8 cellular contexts compared by ENCODE assay signal in genomic region chr6:33118525-33119123, GRCh38. TPM values are rescaled to one million over a fixed set of nuclear protein-coding genes. Genes with fewer than 3 reads are reported as not detected.
DNase-seq lines count a peak whose midpoint lies in the region; ATAC-seq and TF ChIP-seq lines count a peak whose summit lies in the region.

No MANE protein-coding gene starts in this region.

- no peak overlapping the region for H4K91ac ChIP-seq in mesenchymal stem cell (ENCODE audit: low read length)

- H3K36me3 ChIP-seq in HUES64 (ENCODE audit: insufficient read depth, low read length): peaks cover 13% of the 10 kb centered on the region
- H3K36me3 ChIP-seq in OCI-LY7 (ENCODE audit: insufficient read depth, low read length): no peaks in the 10 kb centered on the region
- no peaks in the 10 kb centered on the region for H3K36me3 ChIP-seq in mesenchymal stem cell (ENCODE audit: control insufficient read depth in 1 of 2, insufficient read depth in 2 of 2, low read depth in 1 of 2, low read length in 2 of 2)

- intact Hi-C loops in OCI-LY7 (cut with micrococcal nuclease; ENCODE audit: unreplicated experiment): no loop called here
- intact Hi-C loops in posterior cingulate gyrus (cut with DNase I): loop anchor here (1.0 kb wide), 1 partner anchor 130 kb away; no protein-coding TSS in a partner anchor

- peak overlapping the region; percentile 96 for H3K9ac ChIP-seq in HUES64 (ENCODE audit: low read depth, low read length)
- no peak overlapping the region for H3K9ac ChIP-seq in mesenchymal stem cell (ENCODE audit: low read length)

- peak overlapping the region; percentile 80 for H3K4me3 ChIP-seq in HUES64 (ENCODE audit: low read length)
- no peak overlapping the region for H3K4me3 ChIP-seq in OCI-LY7 (ENCODE audit: low read depth, low read length, poor library complexity, severe bottlenecking)
- no peak overlapping the region for H3K4me3 ChIP-seq in mesenchymal stem cell (ENCODE audit: insufficient read depth in 1 of 2, low read depth in 1 of 2, low read length in 2 of 2)

- H3K23ac ChIP-seq in mesenchymal stem cell (ENCODE audit: low read length in 2 of 2): no peak overlapping the region

- H3K4ac ChIP-seq in mesenchymal stem cell (ENCODE audit: low read depth in 1 of 2, low read length in 2 of 2): no peak overlapping the region

- no peak overlapping the region for H2BK12ac ChIP-seq in mesenchymal stem cell (ENCODE audit: low read length in 2 of 2)

- H3K9me3 ChIP-seq in HUES64 (ENCODE audit: insufficient read depth, low read depth, low read length) (peaks cover 13% of the 10 kb centered on the region), OCI-LY7 (ENCODE audit: low read length) (peaks cover 4% of the 10 kb centered on the region; the same call in 1 of the 2 replicates), mesenchymal stem cell (ENCODE audit: control insufficient read depth, low read length) (no peaks in the 10 kb centered on the region)

- ATAC-seq in GM18520 (IDR thresholded peaks at IDR 0.05; ENCODE audit: unreplicated experiment): no peak

- peaks cover 12% of the 10 kb centered on the region; the same call in 1 of the 2 replicates for H3K27me3 ChIP-seq in HUES64 (ENCODE audit: insufficient read depth, low read length)
- H3K27me3 ChIP-seq in mesenchymal stem cell (ENCODE audit: control insufficient read depth in 1 of 2, insufficient read depth in 1 of 2, low read length in 2 of 2): peaks cover 60 to 72% of the 10 kb centered on the region in 2 experiments

- H4K20me1 ChIP-seq in OCI-LY7 (ENCODE audit: insufficient read depth, low read length): no peaks in the 10 kb centered on the region

- H3K9me2 ChIP-seq in OCI-LY7 (ENCODE audit: insufficient read depth, low read length): no peaks in the 10 kb centered on the region

- CTCF ChIA-PET in OCI-LY7 (lab: Charles Lee; ENCODE audit: unreplicated experiment): interaction anchor here (0.5 kb wide), 1 partner anchor 91 kb away, joined by 3 read pairs; no protein-coding TSS in a partner anchor

- WGBS in HUES64: 0% methylated on average over 3 of the region's 3 CpGs
- no CpG with 5 or more reads among the region's 3 CpGs for WGBS in mesenchymal stem cell

- BruUV-seq in OCI-LY7 (replicated peaks; lab: Mats Ljungman, UMichigan): no TSS peak

- H3K4me2 ChIP-seq in OCI-LY7 (ENCODE audit: low read length): peak overlapping the region; percentile 10; the same call in 1 of the 2 replicates
- no peak overlapping the region for H3K4me2 ChIP-seq in mesenchymal stem cell (ENCODE audit: low read length, poor library complexity, severe bottlenecking)

- H2BK15ac ChIP-seq in mesenchymal stem cell (ENCODE audit: low read depth, poor library complexity, severe bottlenecking): no peak overlapping the region

- H3K14ac ChIP-seq in mesenchymal stem cell (ENCODE audit: low read length in 2 of 2): no peak overlapping the region

- no peaks in the 10 kb centered on the region for H3K79me2 ChIP-seq in OCI-LY7 (ENCODE audit: insufficient read depth, low read depth, low read length)

- H2AFZ ChIP-seq in OCI-LY7 (ENCODE audit: low read length) (no peak overlapping the region), mesenchymal stem cell (ENCODE audit: low read depth, low read length) (no peak overlapping the region)

- no peak overlapping the region for H2BK5ac ChIP-seq in mesenchymal stem cell (ENCODE audit: low read depth, low read length, poor library complexity, severe bottlenecking)

- no peak overlapping the region for H2BK120ac ChIP-seq in mesenchymal stem cell (ENCODE audit: low read depth, low read length)

- no peak overlapping the region for H3K18ac ChIP-seq in mesenchymal stem cell (ENCODE audit: low read depth in 1 of 2, low read length in 2 of 2)

- no peak overlapping the region for H2AK5ac ChIP-seq in mesenchymal stem cell (ENCODE audit: low read length, severe bottlenecking)

- H3K27ac ChIP-seq in HUES64 (ENCODE audit: low read depth, low read length) (peak overlapping the region; percentile 98), OCI-LY7 (ENCODE audit: low read depth, low read length, poor library complexity, severe bottlenecking) (no peak overlapping the region), mesenchymal stem cell (ENCODE audit: low read length, poor library complexity, severe bottlenecking) (no peak overlapping the region)

- peak; percentile 94 for TF ChIP-seq CTCF in OCI-LY7 (conservative IDR thresholded peaks at IDR 0.05; ENCODE audit: low read length)

- no peaks in the 10 kb centered on the region for H3K79me1 ChIP-seq in mesenchymal stem cell (replicated peaks; ENCODE audit: low read length, poor library complexity, severe bottlenecking)

- DNase-seq in DMS53 treated with DMSO at 0.1 percent for 48 hours (lab: John Stamatoyannopoulos, UW; ENCODE audit: unreplicated experiment): peak; percentile 78
- DNase-seq in OCI-LY7 (ENCODE audit: low spot score): peak; percentile 78
- DNase-seq in dermis blood vessel endothelial cell: peak; percentile 72
- peak; percentile 60 for DNase-seq in mesenchymal stem cell
- no peak for DNase-seq in middle frontal gyrus (ENCODE audit: extremely low spot score, low spot score)
- DNase-seq in posterior cingulate gyrus: no peak

- POLR2A ChIA-PET in OCI-LY7 (lab: Charles Lee): no interaction called here

- no peak overlapping the region for H4K8ac ChIP-seq in mesenchymal stem cell (ENCODE audit: low read length)

- H3K4me1 ChIP-seq in HUES64 (ENCODE audit: insufficient read depth, low read length) (peaks cover 36% of the 10 kb centered on the region), OCI-LY7 (ENCODE audit: insufficient read depth, low read length, poor library complexity, severe bottlenecking) (peaks cover 25% of the 10 kb centered on the region), mesenchymal stem cell (ENCODE audit: control insufficient read depth, insufficient read depth, low read depth, low read length) (peaks cover 4% of the 10 kb centered on the region)

RNA-seq across cellular contexts. Expression of gene HLA-DPB1, which starts 42.8 kb away (rescaled TPM):
- 7.6 TPM for polyA plus RNA-seq in HUES64 (2013, experiment 1 of 2)
- 7.6 TPM for polyA plus RNA-seq in HUES64 (2013, experiment 2 of 2)
- 117 and 139 TPM in 2 replicates for total RNA-seq in OCI-LY7 (2014; rRNA removed; shearing (Covaris generic))
- total RNA-seq in OCI-LY7 (2022): 74.5 and 78.5 TPM in 2 replicates
- total RNA-seq in dermis blood vessel endothelial cell: 1.4 and 22.4 TPM in 2 replicates
- 10.6 TPM for polyA plus RNA-seq in mesenchymal stem cell (2013, experiment 1 of 2)
- polyA plus RNA-seq in mesenchymal stem cell (2013, experiment 2 of 2): 8.7 TPM

RNA-seq across cellular contexts. Expression of gene HLA-DPA1, which starts 45.2 kb away (rescaled TPM):
- polyA plus RNA-seq in HUES64 (2013, experiment 1 of 2): 3.0 TPM
- 1.7 TPM for polyA plus RNA-seq in HUES64 (2013, experiment 2 of 2)
- total RNA-seq in OCI-LY7 (2014; rRNA removed; shearing (Covaris generic)): 306 and 388 TPM in 2 replicates
- total RNA-seq in OCI-LY7 (2022) (253 and 256 TPM in 2 replicates), dermis blood vessel endothelial cell (0.34 and 17.4 TPM in 2 replicates)
- 3.1 TPM for polyA plus RNA-seq in mesenchymal stem cell (2013, experiment 1 of 2)
- polyA plus RNA-seq in mesenchymal stem cell (2013, experiment 2 of 2): 2.4 TPM

Comparison
In these comparisons a context has a peak if more than half of its experiments do, and no peak if none do; other contexts are left out.
1. DNase-seq: peak in DMS53 treated with DMSO at 0.1 percent for 48 hours (single experiment), OCI-LY7 (single experiment), dermis blood vessel endothelial cell (single experiment) and mesenchymal stem cell (single experiment); none in middle frontal gyrus (single experiment) and posterior cingulate gyrus (0 of 10).
2. RNA of gene HLA-DPA1, which starts 45.2 kb away (total RNA-seq): 253 to 388 TPM in OCI-LY7; 0.34 to 17.4 TPM in dermis blood vessel endothelial cell; every median in the first group is over 10 times any median in the second.